ENCODE assay signal across 1 cellular context in the genomic region with DNA sequence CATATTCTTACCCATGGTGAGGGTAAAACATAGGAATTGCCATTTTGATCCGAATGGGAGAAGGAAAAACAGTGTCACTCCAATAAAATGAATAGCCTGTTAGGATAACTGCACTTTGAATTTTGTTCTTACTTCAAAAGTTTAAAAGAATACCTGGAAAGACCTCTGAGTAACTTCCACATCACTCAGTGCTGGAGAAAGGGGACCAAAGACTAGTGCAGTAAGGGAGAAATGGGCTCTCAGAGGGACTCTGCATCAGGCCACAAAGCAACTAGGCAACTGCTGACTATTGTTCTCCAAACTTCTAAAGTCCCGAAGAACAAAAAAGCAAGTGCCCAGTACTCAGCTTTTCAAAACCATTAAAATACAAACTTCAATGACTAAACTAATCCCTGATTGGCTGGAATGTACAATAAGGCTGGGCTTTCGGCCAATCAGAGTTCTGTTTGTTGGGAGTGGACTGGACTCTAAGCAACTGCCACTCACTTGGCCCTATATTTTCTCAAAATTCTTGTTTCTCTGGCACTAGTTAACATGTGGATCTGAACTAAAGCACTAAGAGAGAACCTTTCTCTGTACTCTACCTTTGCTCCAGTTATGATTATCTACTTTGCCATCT.
TF ChIP-seq lines count a peak whose summit lies in the region.

No MANE protein-coding gene starts in this region.

TF ChIP-seq in HCT116, 20 proteins besides CTCF, POLR2A, EP300 and RAD21:
- TF ChIP-seq CBX3 (IDR thresholded peaks at IDR 0.05; ENCODE audit: low read depth), result no peak
- no peak for TF ChIP-seq EGR1 (IDR thresholded peaks at IDR 0.05; ENCODE audit: low read depth)
- TF ChIP-seq JUND (IDR thresholded peaks at IDR 0.05), result no peak
- no peak for TF ChIP-seq ELF1 (IDR thresholded peaks at IDR 0.05; ENCODE audit: borderline replicate concordance, low read depth)
- TF ChIP-seq, protein P1, sequence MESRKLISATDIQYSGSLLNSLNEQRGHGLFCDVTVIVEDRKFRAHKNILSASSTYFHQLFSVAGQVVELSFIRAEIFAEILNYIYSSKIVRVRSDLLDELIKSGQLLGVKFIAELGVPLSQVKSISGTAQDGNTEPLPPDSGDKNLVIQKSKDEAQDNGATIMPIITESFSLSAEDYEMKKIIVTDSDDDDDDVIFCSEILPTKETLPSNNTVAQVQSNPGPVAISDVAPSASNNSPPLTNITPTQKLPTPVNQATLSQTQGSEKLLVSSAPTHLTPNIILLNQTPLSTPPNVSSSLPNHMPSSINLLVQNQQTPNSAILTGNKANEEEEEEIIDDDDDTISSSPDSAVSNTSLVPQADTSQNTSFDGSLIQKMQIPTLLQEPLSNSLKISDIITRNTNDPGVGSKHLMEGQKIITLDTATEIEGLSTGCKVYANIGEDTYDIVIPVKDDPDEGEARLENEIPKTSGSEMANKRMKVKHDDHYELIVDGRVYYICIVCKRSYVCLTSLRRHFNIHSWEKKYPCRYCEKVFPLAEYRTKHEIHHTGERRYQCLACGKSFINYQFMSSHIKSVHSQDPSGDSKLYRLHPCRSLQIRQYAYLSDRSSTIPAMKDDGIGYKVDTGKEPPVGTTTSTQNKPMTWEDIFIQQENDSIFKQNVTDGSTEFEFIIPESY (IDR thresholded peaks at IDR 0.05; ENCODE audit: extremely low read depth, insufficient replicate concordance, low read length), result no peak
- no peak for TF ChIP-seq ZNF274 (IDR thresholded peaks at IDR 0.05; ENCODE audit: low read depth, low read length)
- TF ChIP-seq YY1 (IDR thresholded peaks at IDR 0.05; ENCODE audit: extremely low read depth, insufficient replicate concordance, low read depth, low read length), result no peak
- TF ChIP-seq SP1 (IDR thresholded peaks at IDR 0.05; ENCODE audit: low read depth), result no peak
- TF ChIP-seq, protein P2, sequence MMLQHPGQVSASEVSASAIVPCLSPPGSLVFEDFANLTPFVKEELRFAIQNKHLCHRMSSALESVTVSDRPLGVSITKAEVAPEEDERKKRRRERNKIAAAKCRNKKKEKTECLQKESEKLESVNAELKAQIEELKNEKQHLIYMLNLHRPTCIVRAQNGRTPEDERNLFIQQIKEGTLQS (IDR thresholded peaks at IDR 0.05), result no peak
- no peak for TF ChIP-seq TCF7L2 (IDR thresholded peaks at IDR 0.05; ENCODE audit: borderline replicate concordance, extremely low read depth, insufficient read depth, insufficient read length)
- TF ChIP-seq POLR2AphosphoS5 (IDR thresholded peaks at IDR 0.05; ENCODE audit: low read depth, low read length), result no peak
- no peak for TF ChIP-seq EZH2 (IDR thresholded peaks at IDR 0.05)
- no peak for TF ChIP-seq EZH2phosphoT487 (IDR thresholded peaks at IDR 0.05; ENCODE audit: borderline replicate concordance)
- TF ChIP-seq CEBPB (IDR thresholded peaks at IDR 0.05; ENCODE audit: low read depth), result no peak
